ENCODE assay signal across 8 cellular contexts in the genomic region with DNA sequence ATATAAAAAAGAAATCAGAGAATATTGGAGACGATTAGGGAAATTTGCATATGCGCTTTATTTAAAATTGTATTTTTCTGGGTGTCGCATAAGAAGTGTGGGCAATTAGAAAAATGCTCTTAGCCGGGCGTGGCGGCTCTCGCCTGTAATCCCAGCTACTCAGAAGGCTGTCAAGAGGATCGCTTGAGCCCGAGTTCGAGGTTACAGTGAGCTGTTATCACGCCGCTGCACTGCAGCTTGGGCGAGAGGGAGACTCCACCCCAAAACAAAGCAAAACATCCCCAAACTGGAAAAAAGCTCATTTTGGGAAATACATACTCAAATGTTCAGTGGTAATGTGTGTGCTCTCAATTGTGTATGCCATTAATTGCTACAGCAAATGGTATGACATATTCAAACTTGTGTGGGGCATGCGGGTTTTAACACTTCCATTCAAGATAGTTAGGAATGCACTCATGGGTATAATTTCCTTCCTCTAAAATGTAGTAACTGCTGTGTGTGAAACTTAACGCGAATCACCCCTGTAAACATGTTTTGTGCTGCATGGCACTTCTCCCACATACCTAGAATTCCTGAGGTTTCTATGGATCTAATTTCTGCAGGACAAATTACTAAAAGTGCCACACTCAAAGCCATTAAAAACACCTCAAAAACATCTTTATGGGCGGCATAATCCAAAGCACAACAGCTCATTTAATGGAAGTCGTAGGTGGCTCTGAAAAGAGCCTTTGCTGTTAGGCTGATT. TPM values are rescaled to one million over a fixed set of nuclear protein-coding genes. Genes with fewer than 3 reads are reported as not detected.
DNase-seq lines count a peak whose midpoint lies in the region; TF ChIP-seq lines count a peak whose summit lies in the region.

No MANE protein-coding gene starts in this region.

- peak overlapping the region; percentile 69 for H3K4me3 ChIP-seq in MM.1S (ENCODE audit: low read length)

- H3K27ac ChIP-seq in MM.1S (ENCODE audit: low read length) = peak overlapping the region; percentile 98

- no peaks in the 10 kb centered on the region for H3K9me3 Mint-ChIP-seq in activated T-helper 1 cell treated with anti-CD3 and anti-CD28 coated beads, Interleukin-12 subunit alpha, Interleukin-12 subunit beta, Interleukin-2, Interleukin-4 antibody, amounts not matched to agents 30 ng/mL and 10 ng/mL and 1 ng/mL, durations not matched to agents 14 hours and 24 hours and 36 hours
- H3K9me3 Mint-ChIP-seq in progenitor cell of endocrine pancreas (ENCODE audit: low read depth) = no peaks in the 10 kb centered on the region

- no peaks in the 10 kb centered on the region for H3K36me3 Mint-ChIP-seq in activated T-helper 1 cell treated with anti-CD3 and anti-CD28 coated beads, Interleukin-12 subunit alpha, Interleukin-12 subunit beta, Interleukin-2, Interleukin-4 antibody, amounts not matched to agents 30 ng/mL and 10 ng/mL and 1 ng/mL, durations not matched to agents 14 hours and 24 hours and 36 hours (ENCODE audit: low read depth)
- H3K36me3 Mint-ChIP-seq in progenitor cell of endocrine pancreas (ENCODE audit: insufficient read depth) = no peaks in the 10 kb centered on the region

- H3K4me2 ChIP-seq in MM.1S (ENCODE audit: low read depth, low read length) = peak overlapping the region; percentile 97

- peak overlapping the region; percentile 98 for H3K27ac Mint-ChIP-seq in activated T-helper 1 cell treated with anti-CD3 and anti-CD28 coated beads, Interleukin-12 subunit alpha, Interleukin-12 subunit beta, Interleukin-2, Interleukin-4 antibody, amounts not matched to agents 30 ng/mL and 10 ng/mL and 1 ng/mL, durations not matched to agents 14 hours and 24 hours and 36 hours
- H3K27ac Mint-ChIP-seq in progenitor cell of endocrine pancreas = peak overlapping the region; percentile 99

- no peaks in the 10 kb centered on the region for H3K9me2 ChIP-seq in MM.1S (replicated peaks; ENCODE audit: insufficient read depth, low read length)

- H4K20me1 ChIP-seq in MM.1S (ENCODE audit: insufficient read depth, low read length) = no peaks in the 10 kb centered on the region

- H3K27me3 Mint-ChIP-seq in activated T-helper 1 cell treated with anti-CD3 and anti-CD28 coated beads, Interleukin-12 subunit alpha, Interleukin-12 subunit beta, Interleukin-2, Interleukin-4 antibody, amounts not matched to agents 30 ng/mL and 10 ng/mL and 1 ng/mL, durations not matched to agents 14 hours and 24 hours and 36 hours (ENCODE audit: insufficient read depth) = peaks cover 2% of the 10 kb centered on the region
- H3K27me3 Mint-ChIP-seq in progenitor cell of endocrine pancreas = no peaks in the 10 kb centered on the region

- H3F3A ChIP-seq in MM.1S (ENCODE audit: insufficient read depth, low read length) = peaks cover 42% of the 10 kb centered on the region

- peak in 2 of 3 experiments; percentile 59 to 84 for DNase-seq in NCI-H1417 (lab: John Stamatoyannopoulos, UW)
- DNase-seq in NCI-H1417 treated with DMSO at 0.1 percent for 48 hours (lab: John Stamatoyannopoulos, UW) = no peak
- peak; percentile 59 for DNase-seq in MM.1S
- DNase-seq in activated T-helper 1 cell treated with anti-CD3 and anti-CD28 coated beads, Interleukin-12 subunit alpha, Interleukin-12 subunit beta, Interleukin-2, Interleukin-4 antibody, amounts not matched to agents 30 ng/mL and 10 ng/mL and 1 ng/mL, durations not matched to agents 14 hours and 24 hours and 36 hours (ENCODE audit: low spot score) = no peak
- peak; percentile 61 for DNase-seq in glomerular visceral epithelial cell (ENCODE audit: extremely low spot score)
- DNase-seq in progenitor cell of endocrine pancreas (ENCODE audit: low spot score, unreplicated experiment) = no peak
- no peak for DNase-seq in head of caudate nucleus
- no peak for DNase-seq in AG08396 (ENCODE audit: low spot score)

- H2AFZ ChIP-seq in MM.1S (ENCODE audit: low read length) = peak overlapping the region; percentile 33; the same call in 1 of the 2 replicates

- TF ChIP-seq CTCF in MM.1S (IDR thresholded peaks at IDR 0.05; ENCODE audit: low read length) (no peak), progenitor cell of endocrine pancreas (IDR thresholded peaks at IDR 0.05; ENCODE audit: unreplicated experiment) (no peak)

- peaks cover 81% of the 10 kb centered on the region for H3K4me1 Mint-ChIP-seq in activated T-helper 1 cell treated with anti-CD3 and anti-CD28 coated beads, Interleukin-12 subunit alpha, Interleukin-12 subunit beta, Interleukin-2, Interleukin-4 antibody, amounts not matched to agents 30 ng/mL and 10 ng/mL and 1 ng/mL, durations not matched to agents 14 hours and 24 hours and 36 hours (ENCODE audit: low read depth)
- H3K4me1 Mint-ChIP-seq in progenitor cell of endocrine pancreas (ENCODE audit: low read depth) = peaks cover 48% of the 10 kb centered on the region

- H3K4me1 ChIP-seq in MM.1S (ENCODE audit: low read length) = peaks cover 27% of the 10 kb centered on the region

- no peaks in the 10 kb centered on the region for H3K36me3 ChIP-seq in MM.1S (replicated peaks; ENCODE audit: insufficient read depth, low read length)

- H3K79me2 ChIP-seq in MM.1S (ENCODE audit: low read length) = no peaks in the 10 kb centered on the region

- intact Hi-C loops in activated T-helper 1 cell treated with anti-CD3 and anti-CD28 coated beads, Interleukin-12 subunit alpha, Interleukin-12 subunit beta, Interleukin-2, Interleukin-4 antibody, amounts not matched to agents 30 ng/mL and 10 ng/mL and 1 ng/mL, durations not matched to agents 14 hours and 24 hours and 36 hours (cut with micrococcal nuclease) = loop anchor here (1.0 to 5.0 kb wide), 10 partner anchors 11 to 1805 kb away; a partner anchor contains a TSS
- intact Hi-C loops in head of caudate nucleus (cut with DNase I) = no loop called here

- peak overlapping the region; percentile 94 for H3K4me3 Mint-ChIP-seq in activated T-helper 1 cell treated with anti-CD3 and anti-CD28 coated beads, Interleukin-12 subunit alpha, Interleukin-12 subunit beta, Interleukin-2, Interleukin-4 antibody, amounts not matched to agents 30 ng/mL and 10 ng/mL and 1 ng/mL, durations not matched to agents 14 hours and 24 hours and 36 hours
- H3K4me3 Mint-ChIP-seq in progenitor cell of endocrine pancreas (ENCODE audit: low read depth) = peak overlapping the region; percentile 90

- H3K9me3 ChIP-seq in MM.1S (replicated peaks; ENCODE audit: insufficient read depth, low read length) = no peaks in the 10 kb centered on the region

- H3K27me3 ChIP-seq in MM.1S (replicated peaks; ENCODE audit: insufficient read depth, low read length) = no peaks in the 10 kb centered on the region

- H3K9ac ChIP-seq in MM.1S (ENCODE audit: low read length) = peak overlapping the region; percentile 86

RNA-seq across cellular contexts. Expression of a gene that starts 54.7 kb away (rescaled TPM):
- total RNA-seq in activated T-helper 1 cell treated with anti-CD3 and anti-CD28 coated beads, Interleukin-12 subunit alpha, Interleukin-12 subunit beta, Interleukin-2, Interleukin-4 antibody, amounts not matched to agents 30 ng/mL and 10 ng/mL and 1 ng/mL, durations not matched to agents 14 hours and 24 hours and 36 hours = 0.13 and 0.37 TPM in 2 replicates
- 1.1 and 1.8 TPM in 2 replicates for total RNA-seq in progenitor cell of endocrine pancreas

Comparison
In these comparisons a context has a peak if more than half of its experiments do, and no peak if none do; other contexts are left out.
1. DNase-seq: peak in NCI-H1417 (2 of 3), MM.1S (single experiment) and glomerular visceral epithelial cell (single experiment); none in NCI-H1417 treated with DMSO at 0.1 percent for 48 hours (single experiment), activated T-helper 1 cell treated with anti-CD3 and anti-CD28 coated beads, Interleukin-12 subunit alpha, Interleukin-12 subunit beta, Interleukin-2, Interleukin-4 antibody, amounts not matched to agents 30 ng/mL and 10 ng/mL and 1 ng/mL, durations not matched to agents 14 hours and 24 hours and 36 hours (single experiment), progenitor cell of endocrine pancreas (single experiment), head of caudate nucleus (0 of 42) and AG08396 (single experiment).